Comparison of ENCODE assay signal across 8 cellular contexts in the genomic region with DNA sequence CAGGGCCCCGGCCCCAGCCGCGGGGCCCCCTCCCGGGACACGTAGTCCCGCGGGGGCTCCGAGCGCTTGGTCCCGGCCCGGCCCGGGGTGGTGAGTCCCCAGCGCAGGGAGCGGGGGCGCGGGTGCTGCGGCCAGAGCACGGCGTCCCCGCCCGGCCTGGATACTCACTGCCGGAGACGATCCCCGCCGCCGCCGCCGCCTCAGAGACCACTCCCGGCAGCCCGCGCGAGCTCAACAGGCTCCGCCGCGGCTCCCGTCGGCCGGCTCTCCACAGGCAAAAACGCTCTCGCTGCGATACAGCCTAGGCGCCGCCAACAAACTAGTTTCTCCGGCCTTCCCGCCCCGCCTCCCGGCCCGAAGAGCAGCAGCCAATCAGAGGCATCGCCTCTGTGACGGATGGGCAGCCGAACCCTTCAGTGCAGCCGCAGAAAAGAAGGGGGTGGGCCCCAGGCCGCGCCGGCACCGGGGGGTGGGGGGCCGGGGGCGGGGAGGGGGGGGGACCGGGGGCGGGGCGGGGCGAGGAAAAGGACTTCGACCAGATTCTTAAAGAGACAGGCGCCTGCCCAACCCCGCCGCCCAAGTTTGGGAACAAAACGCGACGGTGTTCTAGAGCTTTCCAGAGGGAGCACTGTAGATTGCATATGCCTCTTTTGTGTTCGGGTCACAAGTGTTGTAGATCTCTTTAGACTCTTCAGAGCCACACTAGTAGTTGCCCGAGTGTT. TPM values are rescaled to one million over a fixed set of nuclear protein-coding genes. Genes with fewer than 3 reads are reported as not detected.
DNase-seq lines count a peak whose midpoint lies in the region; ATAC-seq and TF ChIP-seq lines count a peak whose summit lies in the region.

A gene with protein sequence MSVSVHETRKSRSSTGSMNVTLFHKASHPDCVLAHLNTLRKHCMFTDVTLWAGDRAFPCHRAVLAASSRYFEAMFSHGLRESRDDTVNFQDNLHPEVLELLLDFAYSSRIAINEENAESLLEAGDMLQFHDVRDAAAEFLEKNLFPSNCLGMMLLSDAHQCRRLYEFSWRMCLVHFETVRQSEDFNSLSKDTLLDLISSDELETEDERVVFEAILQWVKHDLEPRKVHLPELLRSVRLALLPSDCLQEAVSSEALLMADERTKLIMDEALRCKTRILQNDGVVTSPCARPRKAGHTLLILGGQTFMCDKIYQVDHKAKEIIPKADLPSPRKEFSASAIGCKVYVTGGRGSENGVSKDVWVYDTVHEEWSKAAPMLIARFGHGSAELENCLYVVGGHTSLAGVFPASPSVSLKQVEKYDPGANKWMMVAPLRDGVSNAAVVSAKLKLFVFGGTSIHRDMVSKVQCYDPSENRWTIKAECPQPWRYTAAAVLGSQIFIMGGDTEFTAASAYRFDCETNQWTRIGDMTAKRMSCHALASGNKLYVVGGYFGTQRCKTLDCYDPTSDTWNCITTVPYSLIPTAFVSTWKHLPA (minus strand): TSS at position 328 of the 722 bp plus-strand sequence. CDS start 25,115 bp downstream, outside the sequence.

- no peaks in the 10 kb centered on the region for H3K9me3 ChIP-seq in cardiac muscle cell (ENCODE audit: low read depth)
- H3K9me3 ChIP-seq in parathyroid adenoma (ENCODE audit: control insufficient read depth, low read length): no peaks in the 10 kb centered on the region
- no peaks in the 10 kb centered on the region for H3K9me3 ChIP-seq in tibial artery

- H3K4me3 ChIP-seq in GM12864 (ENCODE audit: low read depth, low read length): peak within 1 kb of the TSS; percentile 64
- peak within 1 kb of the TSS; percentile 95 for H3K4me3 ChIP-seq in cardiac muscle cell
- peak within 1 kb of the TSS; percentile 71 for H3K4me3 ChIP-seq in parathyroid adenoma (ENCODE audit: low read depth, low read length)
- H3K4me3 ChIP-seq in tibial artery: peak within 1 kb of the TSS; percentile 80 to 99

- no peak for TF ChIP-seq CTCF in GM12864 (IDR thresholded peaks at IDR 0.05; ENCODE audit: low read depth, low read length, missing control alignments)
- no peak for TF ChIP-seq CTCF in cardiac muscle cell (IDR thresholded peaks at IDR 0.05; ENCODE audit: low read depth, low read length)
- TF ChIP-seq CTCF in parathyroid adenoma (IDR thresholded peaks at IDR 0.05): no peak
- TF ChIP-seq CTCF in tibial artery (IDR thresholded peaks at IDR 0.05): no peak

- intact Hi-C loops in tibial artery (cut with DNase I; ENCODE audit: low total_unique reads): no loop called here

- H3K4me1 ChIP-seq in cardiac muscle cell (ENCODE audit: low read depth) (peaks cover 6% of the 10 kb centered on the region), parathyroid adenoma (no peaks in the 10 kb centered on the region), tibial artery (peaks cover 0 to 27% (median 23%) of the 10 kb centered on the region in 4 donors)

- H3K9ac ChIP-seq in parathyroid adenoma: no peak within 1 kb of the TSS

- peak within 1 kb of the TSS; percentile 82 for H2AFZ ChIP-seq in parathyroid adenoma

- peak within 1 kb of the TSS; percentile 84 for H3K4me2 ChIP-seq in parathyroid adenoma (ENCODE audit: low read length)

- DNase-seq in GM12864 (ENCODE audit: low read depth) (peak; percentile 80), NCI-H1105 treated with DMSO at 0.1 percent for 48 hours (lab: John Stamatoyannopoulos, UW) (peak; percentile 86), SKM-1 treated with dmso at 0.1 percent for 144 hours (lab: John Stamatoyannopoulos, UW; ENCODE audit: unreplicated experiment) (peak; percentile 94), cardiac muscle cell (ENCODE audit: low read depth in 1 of 2, low spot score in 1 of 2) (peak; percentile 96 to 98), tibial artery (peak; percentile 95 to 98)
- peak; percentile 81 for DNase-seq in activated naive CD8-positive, alpha-beta T cell treated with anti-CD3 and anti-CD28 coated beads, Interleukin-2, amount 50 U/mL, for 16 hours (ENCODE audit: low read depth, low spot score)

- H3K36me3 ChIP-seq in cardiac muscle cell (no peaks in the 10 kb centered on the region), parathyroid adenoma (ENCODE audit: control insufficient read depth, insufficient read depth, low read length) (no peaks in the 10 kb centered on the region), tibial artery (no peaks in the 10 kb centered on the region)

- ATAC-seq in HG02678 (IDR thresholded peaks at IDR 0.05; ENCODE audit: unreplicated experiment): peak; percentile 99

- peaks cover 4% of the 10 kb centered on the region for H3K79me2 ChIP-seq in parathyroid adenoma

- H3K27me3 ChIP-seq in cardiac muscle cell (no peaks in the 10 kb centered on the region), parathyroid adenoma (ENCODE audit: control insufficient read depth, insufficient read depth, low read length) (no peaks in the 10 kb centered on the region), tibial artery (no peaks in the 10 kb centered on the region)

- H3K27ac ChIP-seq in cardiac muscle cell: peak within 1 kb of the TSS; percentile 90
- H3K27ac ChIP-seq in parathyroid adenoma: peak within 1 kb of the TSS; percentile 47
- H3K27ac ChIP-seq in tibial artery: peak within 1 kb of the TSS; percentile 84 to 93

RNA-seq across cellular contexts. Expression of the gene that starts here (rescaled TPM):
- 16.7 and 18.0 TPM in 2 replicates for total RNA-seq in cardiac muscle cell
- 10.9 and 19.3 TPM in 2 replicates for polyA plus RNA-seq in cardiac muscle cell

Comparison
In these comparisons a context has a peak if more than half of its experiments do, and no peak if none do; other contexts are left out.
1. Peak in every context shown above with its lines: DNase-seq, ATAC-seq, H3K4me3 ChIP-seq and H3K27ac ChIP-seq.